ENCODE assay signal across 28 cellular contexts in the genomic region with DNA sequence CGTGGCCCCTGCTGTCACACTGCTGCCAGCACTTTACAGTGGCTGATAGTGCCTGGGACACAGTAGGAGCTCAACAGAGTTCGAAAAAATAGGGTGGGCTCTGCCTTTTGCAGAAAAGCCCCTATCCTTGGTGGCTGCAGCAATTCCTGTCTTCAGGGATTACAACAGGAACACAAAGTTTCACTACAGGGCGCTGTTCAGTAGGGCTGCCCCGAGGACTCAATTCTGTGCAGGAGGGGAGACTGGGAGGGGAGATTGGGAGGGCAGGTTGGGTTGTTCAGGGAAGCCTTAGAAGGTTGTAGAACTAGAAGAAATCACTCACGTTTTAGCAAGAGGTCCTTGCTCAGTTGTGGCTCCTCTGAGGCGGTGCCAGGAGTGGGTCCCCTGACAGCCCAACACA.
DNase-seq lines count a peak whose midpoint lies in the region; ATAC-seq and TF ChIP-seq lines count a peak whose summit lies in the region.
"Had no signal": no experiment of that assay in that cellular context is flagged by ENCODE, and none has a peak within 500 bp of the region (broad histone marks: within the 10 kb centered on the region; RNA-seq: fewer than 3 reads in every experiment).

No MANE protein-coding gene starts in this region.

- H3K27me3 Mint-ChIP-seq in activated CD4-positive, alpha-beta T cell treated with anti-CD3 and anti-CD28 coated beads for 36 hours, result no peaks in the 10 kb centered on the region
- peaks cover 2% of the 10 kb centered on the region for H3K27me3 Mint-ChIP-seq in dendritic cell treated with granulocyte-macrophage colony-stimulating factor and Interleukin-4, amounts not matched to agents 40 ng/mL and 50 ng/mL, for 4 days
- no peaks in the 10 kb centered on the region for H3K27me3 Mint-ChIP-seq in activated T-helper 17 cell treated with anti-CD3 and anti-CD28 coated beads, Interleukin-2, amount 50 U/mL, for 72 hours
- H3K27me3 Mint-ChIP-seq: activated naive CD8-positive, alpha-beta T cell treated with anti-CD3 and anti-CD28 coated beads, Interleukin-2, amount 50 U/mL, for 24 hours; brain had no signal

- no peak overlapping the region for H3K4ac ChIP-seq in neuronal stem cell (ENCODE audit: low read length)

- H4K20me1 ChIP-seq in PC-9 (ENCODE audit: insufficient read depth), result no peaks in the 10 kb centered on the region

- H4K8ac ChIP-seq in neuronal stem cell (ENCODE audit: low read depth, low read length), result no peak overlapping the region

- CTCF ChIA-PET in activated CD4-positive, alpha-beta T cell treated with anti-CD3 and anti-CD28 coated beads for 36 hours (lab: Charles Lee), result interaction anchor here (1.0 to 2.3 kb wide), 5 partner anchors 15 to 190 kb away, joined by 3 to 10 read pairs (median 4); no protein-coding TSS in a partner anchor
- CTCF ChIA-PET in PC-9 (lab: Charles Lee), result no interaction called here

- no peak overlapping the region for H4K91ac ChIP-seq in neuronal stem cell (ENCODE audit: low read depth, low read length, poor library complexity)

- peak overlapping the region; percentile 15 for H2AK5ac ChIP-seq in neuronal stem cell (ENCODE audit: low read depth, low read length)

- POLR2A ChIA-PET in activated CD4-positive, alpha-beta T cell treated with anti-CD3 and anti-CD28 coated beads for 36 hours (lab: Charles Lee), result no interaction called here
- POLR2A ChIA-PET in PC-9 (lab: Charles Lee; ENCODE audit: unreplicated experiment), result no interaction called here

- H3K18ac ChIP-seq in neuronal stem cell (ENCODE audit: low read length), result peak overlapping the region; percentile 57

- no peak overlapping the region for H2BK12ac ChIP-seq in neuronal stem cell (ENCODE audit: low read length)

- peak; percentile 67 for DNase-seq in activated CD4-positive, alpha-beta T cell treated with anti-CD3 and anti-CD28 coated beads for 36 hours
- no peak for DNase-seq in activated CD4-positive, alpha-beta T cell treated with anti-CD3 and anti-CD28 coated beads, Interleukin-2, amount 50 U/mL, for 1 hour
- DNase-seq in LNCaP clone FGC (ENCODE audit: low read depth) (no peak), neuronal stem cell (ENCODE audit: low spot score) (no peak), PC-9 (no peak)
- DNase-seq: activated naive CD8-positive, alpha-beta T cell treated with anti-CD3 and anti-CD28 coated beads, Interleukin-2, amount 50 U/mL, for 24 hours; effector CD8-positive, alpha-beta T cell; gastrocnemius medialis; GOT3; hippocampal formation; immature natural killer cell; left ventricle myocardium superior; NCI-H524 treated with DMSO at 0.1 percent for 48 hours; NK-92 treated with Interleukin-12 subunit alpha and Interleukin-12 subunit beta, amount 100 ng/mL, for 24 hours; Peyer's patch; posterior cingulate gyrus; SIG-M5; sigmoid colon; stimulated activated naive CD8-positive, alpha-beta T cell treated with anti-CD3 and anti-CD28 coated beads, Interleukin-15, Interleukin-2, amounts not matched to agents 100 U/mL and 50 U/mL, for 24 hours had no signal

- H3F3A ChIP-seq in PC-9 (ENCODE audit: insufficient read depth, low read depth), result peaks cover 12% of the 10 kb centered on the region

- H3K4me1 ChIP-seq in neuronal stem cell (ENCODE audit: control insufficient read depth in 2 of 2, insufficient read depth in 1 of 2, low read depth in 1 of 2, low read length in 2 of 2) (peaks cover 8 to 25% of the 10 kb centered on the region in 2 donors), PC-9 (replicated peaks; ENCODE audit: insufficient read depth) (peaks cover 18% of the 10 kb centered on the region)
- H3K4me1 ChIP-seq: Peyer's patch had no signal

- no TSS peak for BruUV-seq in PC-9 (replicated peaks; lab: Mats Ljungman, UMichigan)

- H3K79me2 ChIP-seq in PC-9 (ENCODE audit: low read depth), result no peaks in the 10 kb centered on the region

- H2BK120ac ChIP-seq in neuronal stem cell (ENCODE audit: low read depth, low read length), result no peak overlapping the region

- ATAC-seq in activated CD4-positive, alpha-beta T cell treated with anti-CD3 and anti-CD28 coated beads for 36 hours, result no peak
- ATAC-seq in activated T-helper 17 cell treated with anti-CD3 and anti-CD28 coated beads, Interleukin-2, amount 50 U/mL, for 72 hours (replicated peaks), result no peak
- ATAC-seq in SK-N-SH treated with all-trans-retinoic acid at 6 μM for 48 hours, result no peak
- ATAC-seq: activated CD4-positive, CD25-positive, alpha-beta regulatory T cell treated with anti-CD3 and anti-CD28 coated beads, Interleukin-2, amount 50 U/mL, for 24 hours; activated naive CD8-positive, alpha-beta T cell treated with anti-CD3 and anti-CD28 coated beads, Interleukin-2, amount 50 U/mL, for 24 hours; gastrocnemius medialis; left ventricle myocardium superior; stimulated activated naive CD8-positive, alpha-beta T cell treated with anti-CD3 and anti-CD28 coated beads, Interleukin-15, Interleukin-2, amounts not matched to agents 100 U/mL and 50 U/mL, for 24 hours; T-cell had no signal

- no peaks in the 10 kb centered on the region for H3K36me3 Mint-ChIP-seq in activated CD4-positive, alpha-beta T cell treated with anti-CD3 and anti-CD28 coated beads for 36 hours (ENCODE audit: low read depth)
- no peaks in the 10 kb centered on the region for H3K36me3 Mint-ChIP-seq in dendritic cell treated with granulocyte-macrophage colony-stimulating factor and Interleukin-4, amounts not matched to agents 40 ng/mL and 50 ng/mL, for 4 days (ENCODE audit: low read depth)
- H3K36me3 Mint-ChIP-seq in activated T-helper 17 cell treated with anti-CD3 and anti-CD28 coated beads, Interleukin-2, amount 50 U/mL, for 72 hours (ENCODE audit: low read depth), result no peaks in the 10 kb centered on the region
- H3K36me3 Mint-ChIP-seq: brain, immature natural killer cell, T-cell had no signal

- H3K4me2 ChIP-seq in neuronal stem cell (ENCODE audit: insufficient read depth, low read length, poor library complexity, severe bottlenecking) (no peak overlapping the region), PC-9 (no peak overlapping the region)
- H3K4me2 ChIP-seq: KMS-11 had no signal

- no peak overlapping the region for H3K4me3 ChIP-seq in LNCaP clone FGC (ENCODE audit: low read depth, low read length)
- H3K4me3 ChIP-seq in neuronal stem cell (ENCODE audit: low read length in 2 of 2), result no peak overlapping the region
- no peak overlapping the region for H3K4me3 ChIP-seq in PC-9
- H3K4me3 ChIP-seq: gastrocnemius medialis, Peyer's patch, sigmoid colon had no signal

- peak overlapping the region; percentile 32 for H2BK15ac ChIP-seq in neuronal stem cell (ENCODE audit: low read length)

- H3K27ac Mint-ChIP-seq in activated CD4-positive, alpha-beta T cell treated with anti-CD3 and anti-CD28 coated beads for 36 hours, result no peak overlapping the region
- peak overlapping the region; percentile 3 for H3K27ac Mint-ChIP-seq in dendritic cell treated with granulocyte-macrophage colony-stimulating factor and Interleukin-4, amounts not matched to agents 40 ng/mL and 50 ng/mL, for 4 days
- no peak overlapping the region for H3K27ac Mint-ChIP-seq in activated T-helper 17 cell treated with anti-CD3 and anti-CD28 coated beads, Interleukin-2, amount 50 U/mL, for 72 hours
- H3K27ac Mint-ChIP-seq: activated naive CD8-positive, alpha-beta T cell treated with anti-CD3 and anti-CD28 coated beads, Interleukin-2, amount 50 U/mL, for 24 hours; brain; immature natural killer cell; T-cell had no signal

- no peak overlapping the region for H3K9ac ChIP-seq in neuronal stem cell (ENCODE audit: low read depth, low read length, poor library complexity)
- H3K9ac ChIP-seq: KMS-11 had no signal

- no peak overlapping the region for H2BK5ac ChIP-seq in neuronal stem cell (ENCODE audit: low read length)

- no peak overlapping the region for H3K4me3 Mint-ChIP-seq in activated CD4-positive, alpha-beta T cell treated with anti-CD3 and anti-CD28 coated beads for 36 hours
- H3K4me3 Mint-ChIP-seq in dendritic cell treated with granulocyte-macrophage colony-stimulating factor and Interleukin-4, amounts not matched to agents 40 ng/mL and 50 ng/mL, for 4 days, result no peak overlapping the region
- no peak overlapping the region for H3K4me3 Mint-ChIP-seq in activated T-helper 17 cell treated with anti-CD3 and anti-CD28 coated beads, Interleukin-2, amount 50 U/mL, for 72 hours
- H3K4me3 Mint-ChIP-seq: activated naive CD8-positive, alpha-beta T cell treated with anti-CD3 and anti-CD28 coated beads, Interleukin-2, amount 50 U/mL, for 24 hours; brain; immature natural killer cell; nephron; T-cell had no signal

- no peaks in the 10 kb centered on the region for H3K9me3 Mint-ChIP-seq in activated CD4-positive, alpha-beta T cell treated with anti-CD3 and anti-CD28 coated beads for 36 hours (ENCODE audit: low read depth)
- no peaks in the 10 kb centered on the region for H3K9me3 Mint-ChIP-seq in dendritic cell treated with granulocyte-macrophage colony-stimulating factor and Interleukin-4, amounts not matched to agents 40 ng/mL and 50 ng/mL, for 4 days
- H3K9me3 Mint-ChIP-seq in activated T-helper 17 cell treated with anti-CD3 and anti-CD28 coated beads, Interleukin-2, amount 50 U/mL, for 72 hours, result no peaks in the 10 kb centered on the region
- H3K9me3 Mint-ChIP-seq: activated naive CD8-positive, alpha-beta T cell treated with anti-CD3 and anti-CD28 coated beads, Interleukin-2, amount 50 U/mL, for 24 hours; brain; immature natural killer cell; nephron; T-cell had no signal

- H3K36me3 ChIP-seq in neuronal stem cell (replicated peaks in 1 of 2; ENCODE audit: control insufficient read depth in 2 of 2, insufficient read depth in 2 of 2, low read length in 2 of 2) (peaks cover 0 to 3% of the 10 kb centered on the region in 2 donors), PC-9 (ENCODE audit: low read depth) (no peaks in the 10 kb centered on the region)
- H3K36me3 ChIP-seq: gastrocnemius medialis, Peyer's patch, sigmoid colon had no signal

- H3K27ac ChIP-seq in neuronal stem cell (replicated peaks; ENCODE audit: low read length), result no peak overlapping the region
- no peak overlapping the region for H3K27ac ChIP-seq in PC-9
- H3K27ac ChIP-seq: 22Rv1, gastrocnemius medialis, KMS-11, Peyer's patch had no signal

- H2AFZ ChIP-seq in neuronal stem cell (ENCODE audit: low read length) (no peak overlapping the region), PC-9 (no peak overlapping the region)

- H3K14ac ChIP-seq in neuronal stem cell (ENCODE audit: low read length), result no peak overlapping the region

- no peaks in the 10 kb centered on the region for H3K4me1 Mint-ChIP-seq in activated CD4-positive, alpha-beta T cell treated with anti-CD3 and anti-CD28 coated beads for 36 hours
- peaks cover 6% of the 10 kb centered on the region for H3K4me1 Mint-ChIP-seq in dendritic cell treated with granulocyte-macrophage colony-stimulating factor and Interleukin-4, amounts not matched to agents 40 ng/mL and 50 ng/mL, for 4 days (ENCODE audit: low read depth)
- no peaks in the 10 kb centered on the region for H3K4me1 Mint-ChIP-seq in activated T-helper 17 cell treated with anti-CD3 and anti-CD28 coated beads, Interleukin-2, amount 50 U/mL, for 72 hours
- H3K4me1 Mint-ChIP-seq: activated naive CD8-positive, alpha-beta T cell treated with anti-CD3 and anti-CD28 coated beads, Interleukin-2, amount 50 U/mL, for 24 hours; immature natural killer cell; T-cell had no signal

- no peaks in the 10 kb centered on the region for H3K9me2 ChIP-seq in PC-9 (ENCODE audit: insufficient read depth)

- H3K79me1 ChIP-seq in neuronal stem cell (ENCODE audit: low read depth, low read length), result no peaks in the 10 kb centered on the region

- no CpG with 5 or more reads among the region's 6 CpGs for WGBS in neuronal stem cell (ENCODE audit: extremely low coverage in 2 of 2, insufficient read length in 2 of 2, insufficient replicate concordance in 1 of 2), 2 donors

- H3K27me3 ChIP-seq in neuronal stem cell (ENCODE audit: control insufficient read depth in 3 of 3, insufficient read depth in 3 of 3, low read depth in 1 of 3, low read length in 3 of 3), result no peaks in the 10 kb centered on the region
- H3K27me3 ChIP-seq in PC-9 (ENCODE audit: insufficient read depth, low read depth), result no peaks in the 10 kb centered on the region
- H3K27me3 ChIP-seq: gastrocnemius medialis, Peyer's patch, sigmoid colon had no signal

- H3K9me3 ChIP-seq in neuronal stem cell (replicated peaks in 1 of 2; ENCODE audit: control insufficient read depth in 2 of 2, insufficient read depth in 1 of 2, low read depth in 1 of 2, low read length in 2 of 2), result peaks cover 3 to 6% of the 10 kb centered on the region in 2 donors
- H3K9me3 ChIP-seq in PC-9 (ENCODE audit: insufficient read depth, low read depth), result no peaks in the 10 kb centered on the region
- H3K9me3 ChIP-seq: gastrocnemius medialis, Peyer's patch, sigmoid colon had no signal

- TF ChIP-seq CTCF in LNCaP clone FGC (IDR thresholded peaks at IDR 0.05; ENCODE audit: control insufficient read depth, extremely low read depth, insufficient read depth) (peak; percentile 56), PC-9 (conservative IDR thresholded peaks at IDR 0.05) (no peak)

- intact Hi-C loops in activated CD4-positive, alpha-beta T cell treated with anti-CD3 and anti-CD28 coated beads for 36 hours (cut with DNase I, micrococcal nuclease), result loop anchor here (1.0 to 5.0 kb wide), 4 partner anchors 56 to 498 kb away; no protein-coding TSS in a partner anchor
- intact Hi-C loops in dendritic cell treated with granulocyte-macrophage colony-stimulating factor and Interleukin-4, amounts not matched to agents 40 ng/mL and 50 ng/mL, for 4 days (cut with micrococcal nuclease), result no loop called here
- intact Hi-C loops in PC-9 (cut with micrococcal nuclease; ENCODE audit: unreplicated experiment), result no loop called here

- no peak overlapping the region for H3K23ac ChIP-seq in neuronal stem cell (ENCODE audit: low read depth, low read length, poor library complexity)

Comparison
In these comparisons a context has a peak if more than half of its experiments do, and no peak if none do; other contexts are left out.
1. intact Hi-C loops: an anchor here in activated CD4-positive, alpha-beta T cell treated with anti-CD3 and anti-CD28 coated beads for 36 hours (1.0 to 5.0 kb wide); none called in dendritic cell treated with granulocyte-macrophage colony-stimulating factor and Interleukin-4, amounts not matched to agents 40 ng/mL and 50 ng/mL, for 4 days and PC-9.